8 cellular contexts compared by ENCODE assay signal in the genomic region with DNA sequence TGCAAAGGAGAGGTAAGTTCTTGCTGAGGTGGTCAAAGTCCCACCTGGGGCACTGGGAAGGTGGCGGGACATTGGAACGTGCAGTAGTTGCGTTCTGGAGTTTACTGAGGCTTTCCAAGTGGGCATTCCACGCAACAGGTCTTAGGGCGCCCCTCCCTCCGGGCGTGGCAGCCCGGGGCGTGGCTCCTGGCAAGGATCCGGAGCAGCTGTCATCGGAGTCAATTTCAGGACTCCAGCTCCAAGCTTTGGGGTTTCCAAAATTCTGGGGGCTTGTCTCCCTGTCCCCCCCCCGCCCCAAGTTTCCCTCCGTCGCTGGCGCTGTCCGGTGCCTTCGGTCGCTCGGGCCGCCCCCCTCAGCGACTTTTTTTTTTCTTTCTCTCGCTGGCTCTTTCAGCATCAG. TPM values are rescaled to one million over a fixed set of nuclear protein-coding genes. Genes with fewer than 3 reads are reported as not detected.
DNase-seq lines count a peak whose midpoint lies in the region; ATAC-seq and TF ChIP-seq lines count a peak whose summit lies in the region.

No MANE protein-coding gene starts in this region.

- H3K27ac Mint-ChIP-seq in type B pancreatic cell, result peak overlapping the region; percentile 74

- 1 to 5% (median 4%) methylated on average over 13 to 22 of the region's 22 CpGs for WGBS in adrenal gland, 4 donors
- 4% methylated on average over 22 of the region's 22 CpGs for WGBS in lower leg skin, 2 donors

- peak overlapping the region; percentile 94 for H3K4me3 Mint-ChIP-seq in type B pancreatic cell

- peaks cover 38% of the 10 kb centered on the region for H3K27me3 Mint-ChIP-seq in type B pancreatic cell

- DNase-seq in GM10266 (ENCODE audit: extremely low spot score) (peak; percentile 49), adrenal gland (no peak), lower leg skin (ENCODE audit: low spot score in 2 of 2) (peak in 1 of 2 donors; percentile 86), type B pancreatic cell (ENCODE audit: extremely low spot score, unreplicated experiment) (peak; percentile 63), HPDE6-E6E7 (ENCODE audit: extremely low spot score) (no peak), NCI-H510A (lab: John Stamatoyannopoulos, UW) (no peak), epidermal melanocyte (ENCODE audit: insufficient read length, low spot score) (no peak)

- no peaks in the 10 kb centered on the region for H3K9me3 ChIP-seq in adrenal gland (replicated peaks in 1 of 3)

- TF ChIP-seq POLR2A in adrenal gland (IDR thresholded peaks at IDR 0.05) (no peak), lower leg skin (IDR thresholded peaks at IDR 0.05) (no peak)

- H3K4me1 ChIP-seq in adrenal gland (replicated peaks in 1 of 2), result peaks cover 6 to 17% of the 10 kb centered on the region in 2 donors

- ATAC-seq in HG03460 (IDR thresholded peaks at IDR 0.05; ENCODE audit: unreplicated experiment), result peak; percentile 9

- TF ChIP-seq CTCF in GM10266 (IDR thresholded peaks at IDR 0.05; ENCODE audit: control insufficient read depth, insufficient read depth, low read depth, missing control alignments) (no peak), adrenal gland (IDR thresholded peaks at IDR 0.05) (no peak), lower leg skin (IDR thresholded peaks at IDR 0.05) (no peak), type B pancreatic cell (conservative IDR thresholded peaks at IDR 0.05) (no peak)

- H3K27ac ChIP-seq in adrenal gland, result peak overlapping the region in 1 of 5 donors; percentile 85

- no peaks in the 10 kb centered on the region for H3K9me3 Mint-ChIP-seq in type B pancreatic cell

- peaks cover 5% of the 10 kb centered on the region for H3K36me3 Mint-ChIP-seq in type B pancreatic cell

- H3K4me1 Mint-ChIP-seq in type B pancreatic cell (ENCODE audit: unreplicated experiment), result peaks cover 18% of the 10 kb centered on the region

- H3K4me3 ChIP-seq in adrenal gland (peak overlapping the region in 3 of 4 donors; percentile 25 to 97 (median 81)), lower leg skin (ENCODE audit: low read depth, poor library complexity, severe bottlenecking) (peak overlapping the region; percentile 76)

- peaks cover 6% of the 10 kb centered on the region for H3K27me3 ChIP-seq in adrenal gland

- intact Hi-C loops in adrenal gland (cut with DNase I) (no loop called here), lower leg skin (cut with DNase I; ENCODE audit: low total_unique reads) (no loop called here)

- H3K36me3 ChIP-seq in adrenal gland (replicated peaks in 1 of 2), result no peaks in the 10 kb centered on the region

RNA-seq across cellular contexts. Expression of gene AMZ2, which starts 43.1 kb away (rescaled TPM):
- total RNA-seq in adrenal gland (100 to 1,000 TPM in 1 of 8 donors, 10 to 100 TPM in 7; 55.5 to 113 (median 72.6) TPM), lower leg skin (10 to 100 TPM; 25.8 to 55.0 (median 46.2) TPM), type B pancreatic cell (ENCODE audit: low replicate concordance) (68.8 and 75.6 TPM in 2 replicates)
- polyA plus RNA-seq in adrenal gland, result 100 to 1,000 TPM in 2 of 3 donors, 10 to 100 TPM in 1; 82.6 to 135 (median 135) TPM

Comparison
In these comparisons a context has a peak if more than half of its experiments do, and no peak if none do; other contexts are left out.
1. DNase-seq: peak in GM10266 (single experiment) and type B pancreatic cell (single experiment); none in adrenal gland (0 of 7), HPDE6-E6E7 (single experiment), NCI-H510A (single experiment) and epidermal melanocyte (single experiment).